ENCODE assay signal across 17 cellular contexts in genomic region chr5:82440041-82440440, GRCh38.
"Had no signal": no experiment of that assay in that cellular context is flagged by ENCODE, and none has a peak within 500 bp of the region (broad histone marks: within the 10 kb centered on the region; RNA-seq: fewer than 3 reads in every experiment).

No MANE protein-coding gene starts in this region.

- H3K9me3 ChIP-seq: esophagus squamous epithelium, tibial nerve, uterus had no signal

- H3K36me3 ChIP-seq: brain microvascular endothelial cell, esophagus squamous epithelium, tibial nerve, uterus had no signal

- H3K27me3 ChIP-seq: brain microvascular endothelial cell, esophagus squamous epithelium, tibial nerve, uterus had no signal

- H3K27ac ChIP-seq: brain microvascular endothelial cell, esophagus squamous epithelium, parathyroid adenoma, uterus had no signal

- ATAC-seq: activated T-cell treated with anti-CD3 and anti-CD28 coated beads, Interleukin-2, amount 50 U/mL, for 72 hours had no signal

- H2AFZ ChIP-seq: parathyroid adenoma had no signal

- DNase-seq: activated CD4-positive, alpha-beta T cell treated with anti-CD3 and anti-CD28 coated beads, Interleukin-2, amount 10 ng/mL, durations not matched to agents 7 days and 5 days; activated CD8-positive, alpha-beta memory T cell treated with anti-CD3 and anti-CD28 coated beads, Interleukin-2, amount 50 U/mL, for 48 hours; activated gamma-delta T cell; activated T-cell treated with anti-CD3 and anti-CD28 coated beads, Interleukin-2, amount 50 U/mL, for 72 hours; brain microvascular endothelial cell; effector CD8-positive, alpha-beta T cell; esophagus squamous epithelium; islet precursor cell; midbrain; stimulated activated CD4-positive, alpha-beta T cell treated with anti-CD3 and anti-CD28 coated beads, Interleukin-15, amount 100 ng/mL, for 24 hours; stimulated activated CD4-positive, alpha-beta T cell treated with anti-CD3 and anti-CD28 coated beads, Interleukin-4, amount 100 ng/mL, for 1 hour; stimulated activated naive CD4-positive, alpha-beta T cell; substantia nigra; uterus had no signal

- H3K79me2 ChIP-seq: parathyroid adenoma had no signal

- H3K9ac ChIP-seq: parathyroid adenoma had no signal

- H3K4me1 ChIP-seq: esophagus squamous epithelium, parathyroid adenoma, uterus had no signal

- H3K4me3 ChIP-seq: esophagus squamous epithelium, lung, tibial nerve, uterus had no signal
